Comparison of ENCODE assay signal across 22 cellular contexts in genomic region chr14:97395068-97395467, GRCh38.
DNase-seq lines count a peak whose midpoint lies in the region; ATAC-seq and FAIRE-seq lines count a peak whose summit lies in the region.
"Had no signal": no experiment of that assay in that cellular context is flagged by ENCODE, and none has a peak within 500 bp of the region (broad histone marks: within the 10 kb centered on the region; RNA-seq: fewer than 3 reads in every experiment).

No MANE protein-coding gene starts in this region.

- CTCF ChIA-PET in activated CD8-positive, alpha-beta T cell treated with anti-CD3 and anti-CD28 coated beads, Interleukin-2, amount 10 ng/mL, durations not matched to agents 7 days and 5 days (lab: Charles Lee) = no interaction called here

- peak overlapping the region; percentile 69 for H3K27ac Mint-ChIP-seq in central memory CD8-positive, alpha-beta T cell (ENCODE audit: low read depth)
- peak overlapping the region; percentile 48 for H3K27ac Mint-ChIP-seq in stimulated activated effector memory CD8-positive, alpha-beta T cell treated with anti-CD3 and anti-CD28 coated beads, Interleukin-12 subunit alpha, Interleukin-12 subunit beta, amount 100 ng/mL, for 72 hours
- H3K27ac Mint-ChIP-seq in activated CD8-positive, alpha-beta T cell treated with anti-CD3 and anti-CD28 coated beads, Interleukin-2, amount 10 ng/mL, durations not matched to agents 7 days and 5 days = no peak overlapping the region
- H3K27ac Mint-ChIP-seq: GM23338 had no signal

- no peak for FAIRE-seq in RCC 7860 (lab: Jason Lieb, UNC)
- FAIRE-seq: GM12892 had no signal

- H3K27me3 Mint-ChIP-seq in central memory CD8-positive, alpha-beta T cell = no peaks in the 10 kb centered on the region
- peaks cover 3% of the 10 kb centered on the region for H3K27me3 Mint-ChIP-seq in activated CD8-positive, alpha-beta T cell treated with anti-CD3 and anti-CD28 coated beads, Interleukin-2, amount 10 ng/mL, durations not matched to agents 7 days and 5 days (ENCODE audit: low read depth)
- H3K27me3 Mint-ChIP-seq: T-cell had no signal

- H3K4me1 Mint-ChIP-seq in central memory CD8-positive, alpha-beta T cell = peaks cover 48% of the 10 kb centered on the region
- H3K4me1 Mint-ChIP-seq in stimulated activated effector memory CD8-positive, alpha-beta T cell treated with anti-CD3 and anti-CD28 coated beads, Interleukin-12 subunit alpha, Interleukin-12 subunit beta, amount 100 ng/mL, for 72 hours = peaks cover 34% of the 10 kb centered on the region
- H3K4me1 Mint-ChIP-seq in activated CD8-positive, alpha-beta T cell treated with anti-CD3 and anti-CD28 coated beads, Interleukin-2, amount 10 ng/mL, durations not matched to agents 7 days and 5 days (ENCODE audit: low read depth) = no peaks in the 10 kb centered on the region

- H3K9me3 Mint-ChIP-seq in central memory CD8-positive, alpha-beta T cell = peaks cover 12% of the 10 kb centered on the region
- peaks cover 3% of the 10 kb centered on the region for H3K9me3 Mint-ChIP-seq in stimulated activated effector memory CD8-positive, alpha-beta T cell treated with anti-CD3 and anti-CD28 coated beads, Interleukin-12 subunit alpha, Interleukin-12 subunit beta, amount 100 ng/mL, for 72 hours
- no peaks in the 10 kb centered on the region for H3K9me3 Mint-ChIP-seq in activated CD8-positive, alpha-beta T cell treated with anti-CD3 and anti-CD28 coated beads, Interleukin-2, amount 10 ng/mL, durations not matched to agents 7 days and 5 days (ENCODE audit: insufficient read depth)

- H3K36me3 Mint-ChIP-seq in central memory CD8-positive, alpha-beta T cell (ENCODE audit: insufficient read depth) = no peaks in the 10 kb centered on the region
- no peaks in the 10 kb centered on the region for H3K36me3 Mint-ChIP-seq in stimulated activated effector memory CD8-positive, alpha-beta T cell treated with anti-CD3 and anti-CD28 coated beads, Interleukin-12 subunit alpha, Interleukin-12 subunit beta, amount 100 ng/mL, for 72 hours
- H3K36me3 Mint-ChIP-seq in activated CD8-positive, alpha-beta T cell treated with anti-CD3 and anti-CD28 coated beads, Interleukin-2, amount 10 ng/mL, durations not matched to agents 7 days and 5 days (ENCODE audit: low read depth) = no peaks in the 10 kb centered on the region
- H3K36me3 Mint-ChIP-seq: T-cell had no signal

- POLR2A ChIA-PET in activated CD8-positive, alpha-beta T cell treated with anti-CD3 and anti-CD28 coated beads, Interleukin-2, amount 10 ng/mL, durations not matched to agents 7 days and 5 days (lab: Charles Lee) = no interaction called here

- no peak for ATAC-seq in central memory CD8-positive, alpha-beta T cell (replicated peaks; ENCODE audit: extremely low read depth, poor library complexity, severe bottlenecking)
- no peak for ATAC-seq in stimulated activated effector memory CD8-positive, alpha-beta T cell treated with anti-CD3 and anti-CD28 coated beads, Interleukin-12 subunit alpha, Interleukin-12 subunit beta, amount 100 ng/mL, for 72 hours
- ATAC-seq in activated CD8-positive, alpha-beta T cell treated with anti-CD3 and anti-CD28 coated beads, Interleukin-2, amount 10 ng/mL, durations not matched to agents 7 days and 5 days = no peak
- ATAC-seq: GM23338, Panc1, T-cell had no signal

- H3K4me3 Mint-ChIP-seq in central memory CD8-positive, alpha-beta T cell = no peak overlapping the region
- no peak overlapping the region for H3K4me3 Mint-ChIP-seq in stimulated activated effector memory CD8-positive, alpha-beta T cell treated with anti-CD3 and anti-CD28 coated beads, Interleukin-12 subunit alpha, Interleukin-12 subunit beta, amount 100 ng/mL, for 72 hours
- no peak overlapping the region for H3K4me3 Mint-ChIP-seq in activated CD8-positive, alpha-beta T cell treated with anti-CD3 and anti-CD28 coated beads, Interleukin-2, amount 10 ng/mL, durations not matched to agents 7 days and 5 days
- H3K4me3 Mint-ChIP-seq: GM23338, T-cell had no signal

- DNase-seq in NCI-H748 (lab: John Stamatoyannopoulos, UW; ENCODE audit: unreplicated experiment) (peak; percentile 74), NCI-H748 treated with DMSO at 0.1 percent for 48 hours (lab: John Stamatoyannopoulos, UW) (no peak), NCI-H1436 (lab: John Stamatoyannopoulos, UW) (peak; percentile 13), RCC 7860 (ENCODE audit: low spot score) (no peak)
- DNase-seq in central memory CD8-positive, alpha-beta T cell (ENCODE audit: low spot score in 2 of 2) = no peak
- DNase-seq in stimulated activated effector memory CD8-positive, alpha-beta T cell treated with anti-CD3 and anti-CD28 coated beads, Interleukin-12 subunit alpha, Interleukin-12 subunit beta, amount 100 ng/mL, for 72 hours (ENCODE audit: low spot score in 2 of 2) = no peak
- no peak for DNase-seq in activated CD8-positive, alpha-beta T cell treated with anti-CD3 and anti-CD28 coated beads, Interleukin-2, amount 10 ng/mL, durations not matched to agents 7 days and 5 days
- DNase-seq: BE2C, Caco-2, DMS 273 treated with DMSO at 0.1 percent for 48 hours, HCEC 1CT, IMR-90, NCI-H1092 treated with DMSO at 0.1 percent for 48 hours, NCI-H187, NCI-H2171 treated with DMSO at 0.1 percent for 48 hours, NCI-H446 treated with DMSO at 0.1 percent for 48 hours, NCI-H82, SJCRH30, T-cell had no signal

Comparison
In these comparisons a context has a peak if more than half of its experiments do, and no peak if none do; other contexts are left out.
1. DNase-seq: peak in NCI-H748 (single experiment) and NCI-H1436 (single experiment); none in NCI-H748 treated with DMSO at 0.1 percent for 48 hours (single experiment), central memory CD8-positive, alpha-beta T cell (0 of 2), stimulated activated effector memory CD8-positive, alpha-beta T cell treated with anti-CD3 and anti-CD28 coated beads, Interleukin-12 subunit alpha, Interleukin-12 subunit beta, amount 100 ng/mL, for 72 hours (0 of 2), RCC 7860 (single experiment) and activated CD8-positive, alpha-beta T cell treated with anti-CD3 and anti-CD28 coated beads, Interleukin-2, amount 10 ng/mL, durations not matched to agents 7 days and 5 days (single experiment).